ENCODE assay signal across 8 cellular contexts in the genomic region with DNA sequence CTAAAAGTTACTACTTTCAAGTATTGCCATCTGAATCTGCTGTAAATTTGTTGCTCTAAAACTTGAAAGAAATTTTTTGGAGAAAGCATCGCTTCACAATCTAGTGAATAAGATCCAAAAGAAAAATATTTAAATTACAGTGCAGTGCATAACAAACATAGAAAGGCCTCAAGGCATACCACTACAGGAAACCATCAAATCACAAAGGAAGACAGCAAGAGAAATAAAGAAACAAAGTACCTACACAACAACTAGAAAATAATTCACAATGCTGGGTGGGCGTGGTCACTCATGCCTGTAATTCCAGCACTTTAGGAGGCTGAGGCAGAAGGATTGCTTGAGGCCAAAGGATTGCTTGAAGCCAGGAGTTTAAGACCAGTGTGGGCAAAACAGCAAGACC.
"Had no signal": no experiment of that assay in that cellular context is flagged by ENCODE, and none has a peak within 500 bp of the region (broad histone marks: within the 10 kb centered on the region; RNA-seq: fewer than 3 reads in every experiment).

No MANE protein-coding gene starts in this region.

- H3K4me3 Mint-ChIP-seq: HFFc6 had no signal

- H3K27ac Mint-ChIP-seq: HFFc6 had no signal

- H3K27ac ChIP-seq: HL-60 had no signal

- ATAC-seq: K562 had no signal

- H3K4me3 ChIP-seq: K562 had no signal

- DNase-seq: GOT3, H7, HCEC 1CT, HFFc6, IMR-90, KG1 had no signal
